In genomic region chr2:237968048-237968862, GRCh38 we compare ENCODE assay signal across 8 cellular contexts. TPM values are rescaled to one million over a fixed set of nuclear protein-coding genes. Genes with fewer than 3 reads are reported as not detected.
A peak's percentile ranks its signal among the peaks of the same experiment; 100 is the strongest.
DNase-seq lines count a peak whose midpoint lies in the region; ATAC-seq and TF ChIP-seq lines count a peak whose summit lies in the region.

No MANE protein-coding gene starts in this region.

- peak; percentile 33 for TF ChIP-seq CTCF in MM.1S (IDR thresholded peaks at IDR 0.05; ENCODE audit: low read length)

- H3K4me2 ChIP-seq in MM.1S (ENCODE audit: low read depth, low read length), result peak overlapping the region; percentile 88

- 32% methylated on average over 11 of the region's 11 CpGs for WGBS in esophagus, 2 donors

- H3K27ac ChIP-seq in MM.1S (ENCODE audit: low read length), result peak overlapping the region; percentile 40; the same call in 1 of the 2 replicates
- peak overlapping the region; percentile 66 to 90 for H3K27ac ChIP-seq in esophagus (ENCODE audit: low read depth in 2 of 2, low read length in 1 of 2)
- H3K27ac ChIP-seq in muscle layer of duodenum (ENCODE audit: low read length), result peak overlapping the region; percentile 47
- H3K27ac ChIP-seq in temporal lobe (ENCODE audit: low read depth, low read length), result peak overlapping the region; percentile 58

- H4K20me1 ChIP-seq in MM.1S (ENCODE audit: insufficient read depth, low read length), result no peaks in the 10 kb centered on the region

- H3K9me2 ChIP-seq in MM.1S (replicated peaks; ENCODE audit: insufficient read depth, low read length), result no peaks in the 10 kb centered on the region

- H3K4me1 ChIP-seq in MM.1S (ENCODE audit: low read length) (peaks cover 20% of the 10 kb centered on the region), esophagus (ENCODE audit: control insufficient read depth in 2 of 2, insufficient read depth in 2 of 2, low read length in 1 of 2) (peaks cover 4 to 17% of the 10 kb centered on the region in 2 donors), muscle layer of duodenum (ENCODE audit: control insufficient read depth in 1 of 2, insufficient read depth in 2 of 2, low read length in 2 of 2) (peaks cover 18 to 28% of the 10 kb centered on the region in 2 donors)

- peak; percentile 84 for DNase-seq in EH (ENCODE audit: low read depth)
- peak; percentile 89 for DNase-seq in MM.1S
- DNase-seq in activated CD8-positive, alpha-beta memory T cell treated with anti-CD3 and anti-CD28 coated beads, Interleukin-2, amount 50 U/mL, for 1 hour (ENCODE audit: extremely low read depth), result peak; percentile 19
- DNase-seq in NCI-H1092 (lab: John Stamatoyannopoulos, UW), result no peak

- H3K4me3 ChIP-seq in MM.1S (ENCODE audit: low read length), result peak overlapping the region; percentile 82
- peak overlapping the region; percentile 74 to 79 for H3K4me3 ChIP-seq in esophagus (ENCODE audit: low read depth in 1 of 2, low read length in 2 of 2)
- peak overlapping the region; percentile 81 to 92 for H3K4me3 ChIP-seq in muscle layer of duodenum (ENCODE audit: low read depth in 1 of 2, low read length in 2 of 2)

- no peak overlapping the region for H2AFZ ChIP-seq in MM.1S (ENCODE audit: low read length)

- peaks cover 14% of the 10 kb centered on the region for H3F3A ChIP-seq in MM.1S (ENCODE audit: insufficient read depth, low read length)

- H3K27me3 ChIP-seq in MM.1S (replicated peaks; ENCODE audit: insufficient read depth, low read length) (no peaks in the 10 kb centered on the region), esophagus (ENCODE audit: control insufficient read depth in 1 of 2, insufficient read depth in 2 of 2, low read length in 2 of 2) (no peaks in the 10 kb centered on the region), muscle layer of duodenum (ENCODE audit: low read depth, low read length) (no peaks in the 10 kb centered on the region)

- H3K36me3 ChIP-seq in MM.1S (replicated peaks; ENCODE audit: insufficient read depth, low read length), result no peaks in the 10 kb centered on the region
- H3K36me3 ChIP-seq in esophagus (ENCODE audit: control insufficient read depth in 2 of 2, insufficient read depth in 2 of 2, low read length in 1 of 2), result no peaks in the 10 kb centered on the region
- peaks cover 0 to under 1% of the 10 kb centered on the region in 2 donors for H3K36me3 ChIP-seq in muscle layer of duodenum (ENCODE audit: control insufficient read depth in 1 of 2, insufficient read depth in 2 of 2, low read length in 2 of 2)

- H3K9me3 ChIP-seq in MM.1S (replicated peaks; ENCODE audit: insufficient read depth, low read length), result no peaks in the 10 kb centered on the region
- peaks cover 0 to 2% of the 10 kb centered on the region in 2 donors for H3K9me3 ChIP-seq in esophagus (ENCODE audit: control insufficient read depth in 2 of 2, insufficient read depth in 1 of 2, low read depth in 1 of 2, low read length in 1 of 2)
- H3K9me3 ChIP-seq in muscle layer of duodenum (ENCODE audit: control insufficient read depth in 1 of 2, low read length in 2 of 2), result no peaks in the 10 kb centered on the region

- ATAC-seq in GM21576 (IDR thresholded peaks at IDR 0.05; ENCODE audit: unreplicated experiment), result peak; percentile 50

- peak overlapping the region; percentile 58; the same call in 1 of the 2 replicates for H3K9ac ChIP-seq in MM.1S (ENCODE audit: low read length)

- H3K79me2 ChIP-seq in MM.1S (ENCODE audit: low read length), result peaks cover 53% of the 10 kb centered on the region

RNA-seq across cellular contexts. Expression of gene UBE2F, which starts 1.4 kb away (rescaled TPM):
- polyA plus RNA-seq in esophagus, result 10 to 100 TPM; 45.5 to 52.3 TPM
- total RNA-seq in temporal lobe, result 23.6 TPM
